Comparison of ENCODE assay signal across 8 cellular contexts in the genomic region with DNA sequence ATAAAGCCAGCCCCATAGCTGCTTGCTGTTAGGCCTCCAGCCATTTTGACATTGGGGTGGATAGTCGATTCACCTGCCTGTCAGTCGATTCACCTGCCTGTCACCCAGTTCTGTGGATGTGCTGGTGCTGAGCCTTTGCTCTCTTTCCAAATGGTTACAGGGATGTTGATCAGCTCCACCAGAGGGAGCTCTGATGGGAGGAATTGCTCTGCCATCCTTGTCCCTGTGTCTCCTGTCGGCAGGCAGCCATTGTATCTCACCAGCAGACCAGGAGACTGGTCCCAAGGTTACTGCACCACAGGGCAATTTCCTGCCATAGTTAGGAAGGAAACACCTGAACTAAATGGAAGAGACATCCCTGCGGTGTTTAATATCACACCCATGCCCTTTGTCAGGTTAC. TPM values are rescaled to one million over a fixed set of nuclear protein-coding genes. Genes with fewer than 3 reads are reported as not detected.
DNase-seq lines count a peak whose midpoint lies in the region; ATAC-seq and TF ChIP-seq lines count a peak whose summit lies in the region.

No MANE protein-coding gene starts in this region.

- H3K4me1 Mint-ChIP-seq in nephron progenitor cell, result no peaks in the 10 kb centered on the region

- intact Hi-C loops in dorsolateral prefrontal cortex (cut with DNase I), result loop anchor here (5.0 to 10.0 kb wide), 3 partner anchors 62 to 99 kb away; partner anchors contain the start of genes FAM111A (in 1 of the 2) and FAM111B (in 1 of the 2)

- H3K27me3 Mint-ChIP-seq in nephron progenitor cell (ENCODE audit: low read depth, poor library complexity), result peaks cover 3% of the 10 kb centered on the region

- no peak overlapping the region for H3K27ac Mint-ChIP-seq in nephron progenitor cell

- ATAC-seq in GM18502 (IDR thresholded peaks at IDR 0.05; ENCODE audit: poor library complexity, unreplicated experiment) (no peak), HG02642 (IDR thresholded peaks at IDR 0.05; ENCODE audit: poor library complexity, unreplicated experiment) (no peak)

- H3K9me3 Mint-ChIP-seq in nephron progenitor cell, result no peaks in the 10 kb centered on the region

- peak; percentile 61 for TF ChIP-seq CTCF in GM12875 (IDR thresholded peaks at IDR 0.05; ENCODE audit: borderline replicate concordance, insufficient read depth, low read depth, low read length)
- TF ChIP-seq CTCF in dorsolateral prefrontal cortex (IDR thresholded peaks at IDR 0.05 in 54 of 56, conservative IDR thresholded peaks at IDR 0.05 in 2 of 56; ENCODE audit: low read depth in 1 of 56, partially characterized antibody in 56 of 56), result peak in 55 of 56 donors; percentile 26 to 73 (median 60)
- TF ChIP-seq CTCF in nephron progenitor cell (IDR thresholded peaks at IDR 0.05), result peak; percentile 40

- H3K4me3 Mint-ChIP-seq in nephron progenitor cell, result no peak overlapping the region

- H3K27ac ChIP-seq in dorsolateral prefrontal cortex, result peak overlapping the region in 10 of 59 donors; percentile 20 to 77 (median 59)

- peak; percentile 1 to 10 for DNase-seq in AML-193 (lab: John Stamatoyannopoulos, UW)
- DNase-seq in NCI-H82 (lab: John Stamatoyannopoulos, UW), result peak; percentile 56
- DNase-seq in dorsolateral prefrontal cortex, result peak in 3 of 10 donors; percentile 18 to 57 (median 48)
- DNase-seq in nephron progenitor cell, result peak; percentile 43
- DNase-seq in GOT3 (lab: John Stamatoyannopoulos, UW), result no peak

- peaks cover 33% of the 10 kb centered on the region for H3K36me3 Mint-ChIP-seq in nephron progenitor cell (ENCODE audit: low read depth)

- no peak overlapping the region for H3K4me3 ChIP-seq in GM12875 (ENCODE audit: low read depth, low read length)
- no peak overlapping the region for H3K4me3 ChIP-seq in dorsolateral prefrontal cortex

- no peaks in the 10 kb centered on the region for H3K27me3 ChIP-seq in dorsolateral prefrontal cortex

RNA-seq across cellular contexts. Expression of gene MPEG1, which starts 6.1 kb away (rescaled TPM):
- 1 to 10 TPM in 90 of 120 experiments, under 1 TPM in 30; 0.32 to 6.7 (median 1.6) TPM for total RNA-seq in dorsolateral prefrontal cortex

RNA-seq across cellular contexts. Expression of gene DTX4, which starts 34.7 kb away (rescaled TPM):
- total RNA-seq in dorsolateral prefrontal cortex, result 10 to 100 TPM; 21.4 to 93.9 (median 32.3) TPM
